Comparison of ENCODE assay signal across 15 cellular contexts in genomic region chr2:100119235-100119634, GRCh38. TPM values are rescaled to one million over a fixed set of nuclear protein-coding genes. Genes with fewer than 3 reads are reported as not detected.
"Had no signal": no experiment of that assay in that cellular context is flagged by ENCODE, and none has a peak within 500 bp of the region (broad histone marks: within the 10 kb centered on the region; RNA-seq: fewer than 3 reads in every experiment).

No MANE protein-coding gene starts in this region.

- H3K36me3 ChIP-seq: heart left ventricle, upper lobe of right lung had no signal

- DNase-seq: activated CD4-positive, alpha-beta T cell treated with anti-CD3 and anti-CD28 coated beads for 1 hour; activated CD4-positive, alpha-beta T cell treated with anti-CD3 and anti-CD28 coated beads, Interleukin-2, amount 50 U/mL, for 4 hours; activated naive CD4-positive, alpha-beta T cell treated with anti-CD3 and anti-CD28 coated beads, Interleukin-2, amount 50 U/mL, for 16 hours; heart left ventricle; mammary epithelial cell; mucosa of descending colon; naive thymus-derived CD8-positive, alpha-beta T cell; retina; stimulated activated CD4-positive, alpha-beta T cell treated with anti-CD3 and anti-CD28 coated beads, Interleukin-4, amount 100 ng/mL, for 24 hours; stimulated activated CD8-positive, alpha-beta memory T cell treated with anti-CD3 and anti-CD28 coated beads, Interleukin-4, amount 100 ng/mL, for 48 hours; stimulated activated naive CD8-positive, alpha-beta T cell treated with anti-CD3 and anti-CD28 coated beads, Interleukin-15, Interleukin-2, amounts not matched to agents 100 U/mL and 50 U/mL, for 24 hours; upper lobe of right lung had no signal

- FAIRE-seq: frontal cortex, keratinocyte had no signal

- H3K4me3 ChIP-seq: heart left ventricle, mucosa of descending colon, upper lobe of right lung had no signal

- H3K9me3 ChIP-seq: mucosa of descending colon, upper lobe of right lung had no signal

- H3K4me1 ChIP-seq: heart left ventricle, upper lobe of right lung had no signal

- H3K27ac ChIP-seq: heart left ventricle, upper lobe of right lung had no signal

- H3K27ac Mint-ChIP-seq: naive thymus-derived CD8-positive, alpha-beta T cell had no signal

- H3K4me3 Mint-ChIP-seq: naive thymus-derived CD8-positive, alpha-beta T cell had no signal

- H3K27me3 ChIP-seq: heart left ventricle, upper lobe of right lung had no signal

- ATAC-seq: heart left ventricle; left lobe of liver; mucosa of descending colon; naive thymus-derived CD8-positive, alpha-beta T cell; stimulated activated naive CD8-positive, alpha-beta T cell treated with anti-CD3 and anti-CD28 coated beads, Interleukin-15, Interleukin-2, amounts not matched to agents 100 U/mL and 50 U/mL, for 24 hours; upper lobe of right lung had no signal

RNA-seq across cellular contexts. Expression of gene AFF3, which starts 23.2 kb away (rescaled TPM):
- total RNA-seq: mammary epithelial cell had no signal
- polyA plus RNA-seq: keratinocyte had no signal
